Comparison of ENCODE assay signal across 1 cellular context in the genomic region with DNA sequence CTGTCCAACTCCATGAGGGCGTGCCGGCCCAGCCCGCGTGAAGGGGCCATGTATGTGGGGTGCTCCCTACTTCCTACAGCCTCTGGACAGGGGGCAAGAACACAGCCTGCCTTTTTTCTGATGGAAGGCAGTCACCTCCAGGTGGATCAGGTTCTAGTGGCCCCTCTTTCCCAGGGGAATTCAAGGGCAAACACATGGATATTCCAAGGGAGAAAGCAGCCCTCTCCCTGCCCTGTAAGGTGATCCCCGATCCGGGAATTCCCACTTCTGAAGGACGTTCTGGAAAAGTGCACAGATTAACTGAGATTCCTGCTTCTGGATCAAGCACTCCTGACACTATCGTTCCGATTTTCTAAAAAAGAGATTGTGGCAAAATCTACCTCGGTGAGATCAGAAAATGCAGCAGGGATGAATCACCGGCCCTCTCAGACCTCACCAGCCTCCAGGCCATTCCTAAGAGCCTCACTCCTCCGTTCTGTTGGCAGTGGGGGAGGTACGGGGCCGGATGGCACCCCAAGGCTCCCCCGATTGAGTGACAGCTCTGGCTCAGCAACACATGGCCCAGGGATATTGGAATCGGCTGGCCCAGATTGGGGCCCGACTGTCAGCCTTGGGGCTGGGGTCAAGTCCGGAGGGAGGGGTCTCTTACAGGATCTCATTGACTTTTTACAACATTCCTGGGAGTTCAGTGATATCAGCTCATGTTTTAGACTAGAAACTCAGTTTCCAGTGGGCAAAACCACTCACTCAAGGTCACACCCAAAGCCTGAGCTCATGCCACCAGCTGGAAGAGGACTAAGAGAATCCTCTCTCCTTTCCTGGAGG.
TF ChIP-seq lines count a peak whose summit lies in the region.

No MANE protein-coding gene starts in this region.

TF ChIP-seq in HepG2, 621 proteins besides CTCF, POLR2A, EP300 and RAD21 (continued from another document and continues in another):
- TF ChIP-seq, protein P1, sequence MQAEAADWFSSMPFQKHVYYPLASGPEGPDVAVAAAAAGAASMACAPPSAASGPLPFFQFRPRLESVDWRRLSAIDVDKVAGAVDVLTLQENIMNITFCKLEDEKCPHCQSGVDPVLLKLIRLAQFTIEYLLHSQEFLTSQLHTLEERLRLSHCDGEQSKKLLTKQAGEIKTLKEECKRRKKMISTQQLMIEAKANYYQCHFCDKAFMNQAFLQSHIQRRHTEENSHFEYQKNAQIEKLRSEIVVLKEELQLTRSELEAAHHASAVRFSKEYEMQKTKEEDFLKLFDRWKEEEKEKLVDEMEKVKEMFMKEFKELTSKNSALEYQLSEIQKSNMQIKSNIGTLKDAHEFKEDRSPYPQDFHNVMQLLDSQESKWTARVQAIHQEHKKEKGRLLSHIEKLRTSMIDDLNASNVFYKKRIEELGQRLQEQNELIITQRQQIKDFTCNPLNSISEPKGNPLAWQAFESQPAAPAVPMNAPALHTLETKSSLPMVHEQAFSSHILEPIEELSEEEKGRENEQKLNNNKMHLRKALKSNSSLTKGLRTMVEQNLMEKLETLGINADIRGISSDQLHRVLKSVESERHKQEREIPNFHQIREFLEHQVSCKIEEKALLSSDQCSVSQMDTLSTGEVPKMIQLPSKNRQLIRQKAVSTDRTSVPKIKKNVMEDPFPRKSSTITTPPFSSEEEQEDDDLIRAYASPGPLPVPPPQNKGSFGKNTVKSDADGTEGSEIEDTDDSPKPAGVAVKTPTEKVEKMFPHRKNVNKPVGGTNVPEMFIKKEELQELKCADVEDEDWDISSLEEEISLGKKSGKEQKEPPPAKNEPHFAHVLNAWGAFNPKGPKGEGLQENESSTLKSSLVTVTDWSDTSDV (CRISPR knock-in tag; IDR thresholded peaks at IDR 0.05): no peak
- TF ChIP-seq, protein P2, sequence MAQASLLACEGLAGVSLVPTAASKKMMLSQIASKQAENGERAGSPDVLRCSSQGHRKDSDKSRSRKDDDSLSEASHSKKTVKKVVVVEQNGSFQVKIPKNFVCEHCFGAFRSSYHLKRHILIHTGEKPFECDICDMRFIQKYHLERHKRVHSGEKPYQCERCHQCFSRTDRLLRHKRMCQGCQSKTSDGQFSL (CRISPR knock-in tag; IDR thresholded peaks at IDR 0.05): no peak
- no peak for TF ChIP-seq SAFB2 (CRISPR knock-in tag; IDR thresholded peaks at IDR 0.05; ENCODE audit: borderline replicate concordance, low read depth)
- no peak for TF ChIP-seq ZNF225 (CRISPR knock-in tag; IDR thresholded peaks at IDR 0.05)
- TF ChIP-seq KDM3A (CRISPR knock-in tag; IDR thresholded peaks at IDR 0.05; ENCODE audit: low read depth): no peak
- TF ChIP-seq SIN3B (IDR thresholded peaks at IDR 0.05; ENCODE audit: low read length): no peak
- TF ChIP-seq, protein P3, sequence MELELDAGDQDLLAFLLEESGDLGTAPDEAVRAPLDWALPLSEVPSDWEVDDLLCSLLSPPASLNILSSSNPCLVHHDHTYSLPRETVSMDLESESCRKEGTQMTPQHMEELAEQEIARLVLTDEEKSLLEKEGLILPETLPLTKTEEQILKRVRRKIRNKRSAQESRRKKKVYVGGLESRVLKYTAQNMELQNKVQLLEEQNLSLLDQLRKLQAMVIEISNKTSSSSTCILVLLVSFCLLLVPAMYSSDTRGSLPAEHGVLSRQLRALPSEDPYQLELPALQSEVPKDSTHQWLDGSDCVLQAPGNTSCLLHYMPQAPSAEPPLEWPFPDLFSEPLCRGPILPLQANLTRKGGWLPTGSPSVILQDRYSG (CRISPR knock-in tag; IDR thresholded peaks at IDR 0.05): no peak
- TF ChIP-seq, protein P4, sequence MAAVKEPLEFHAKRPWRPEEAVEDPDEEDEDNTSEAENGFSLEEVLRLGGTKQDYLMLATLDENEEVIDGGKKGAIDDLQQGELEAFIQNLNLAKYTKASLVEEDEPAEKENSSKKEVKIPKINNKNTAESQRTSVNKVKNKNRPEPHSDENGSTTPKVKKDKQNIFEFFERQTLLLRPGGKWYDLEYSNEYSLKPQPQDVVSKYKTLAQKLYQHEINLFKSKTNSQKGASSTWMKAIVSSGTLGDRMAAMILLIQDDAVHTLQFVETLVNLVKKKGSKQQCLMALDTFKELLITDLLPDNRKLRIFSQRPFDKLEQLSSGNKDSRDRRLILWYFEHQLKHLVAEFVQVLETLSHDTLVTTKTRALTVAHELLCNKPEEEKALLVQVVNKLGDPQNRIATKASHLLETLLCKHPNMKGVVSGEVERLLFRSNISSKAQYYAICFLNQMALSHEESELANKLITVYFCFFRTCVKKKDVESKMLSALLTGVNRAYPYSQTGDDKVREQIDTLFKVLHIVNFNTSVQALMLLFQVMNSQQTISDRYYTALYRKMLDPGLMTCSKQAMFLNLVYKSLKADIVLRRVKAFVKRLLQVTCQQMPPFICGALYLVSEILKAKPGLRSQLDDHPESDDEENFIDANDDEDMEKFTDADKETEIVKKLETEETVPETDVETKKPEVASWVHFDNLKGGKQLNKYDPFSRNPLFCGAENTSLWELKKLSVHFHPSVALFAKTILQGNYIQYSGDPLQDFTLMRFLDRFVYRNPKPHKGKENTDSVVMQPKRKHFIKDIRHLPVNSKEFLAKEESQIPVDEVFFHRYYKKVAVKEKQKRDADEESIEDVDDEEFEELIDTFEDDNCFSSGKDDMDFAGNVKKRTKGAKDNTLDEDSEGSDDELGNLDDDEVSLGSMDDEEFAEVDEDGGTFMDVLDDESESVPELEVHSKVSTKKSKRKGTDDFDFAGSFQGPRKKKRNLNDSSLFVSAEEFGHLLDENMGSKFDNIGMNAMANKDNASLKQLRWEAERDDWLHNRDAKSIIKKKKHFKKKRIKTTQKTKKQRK (IDR thresholded peaks at IDR 0.05; ENCODE audit: low read length): no peak
- TF ChIP-seq ZNF33A (CRISPR knock-in tag; IDR thresholded peaks at IDR 0.05; ENCODE audit: borderline replicate concordance): no peak
- TF ChIP-seq, protein P5, sequence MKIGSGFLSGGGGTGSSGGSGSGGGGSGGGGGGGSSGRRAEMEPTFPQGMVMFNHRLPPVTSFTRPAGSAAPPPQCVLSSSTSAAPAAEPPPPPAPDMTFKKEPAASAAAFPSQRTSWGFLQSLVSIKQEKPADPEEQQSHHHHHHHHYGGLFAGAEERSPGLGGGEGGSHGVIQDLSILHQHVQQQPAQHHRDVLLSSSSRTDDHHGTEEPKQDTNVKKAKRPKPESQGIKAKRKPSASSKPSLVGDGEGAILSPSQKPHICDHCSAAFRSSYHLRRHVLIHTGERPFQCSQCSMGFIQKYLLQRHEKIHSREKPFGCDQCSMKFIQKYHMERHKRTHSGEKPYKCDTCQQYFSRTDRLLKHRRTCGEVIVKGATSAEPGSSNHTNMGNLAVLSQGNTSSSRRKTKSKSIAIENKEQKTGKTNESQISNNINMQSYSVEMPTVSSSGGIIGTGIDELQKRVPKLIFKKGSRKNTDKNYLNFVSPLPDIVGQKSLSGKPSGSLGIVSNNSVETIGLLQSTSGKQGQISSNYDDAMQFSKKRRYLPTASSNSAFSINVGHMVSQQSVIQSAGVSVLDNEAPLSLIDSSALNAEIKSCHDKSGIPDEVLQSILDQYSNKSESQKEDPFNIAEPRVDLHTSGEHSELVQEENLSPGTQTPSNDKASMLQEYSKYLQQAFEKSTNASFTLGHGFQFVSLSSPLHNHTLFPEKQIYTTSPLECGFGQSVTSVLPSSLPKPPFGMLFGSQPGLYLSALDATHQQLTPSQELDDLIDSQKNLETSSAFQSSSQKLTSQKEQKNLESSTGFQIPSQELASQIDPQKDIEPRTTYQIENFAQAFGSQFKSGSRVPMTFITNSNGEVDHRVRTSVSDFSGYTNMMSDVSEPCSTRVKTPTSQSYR (CRISPR knock-in tag; IDR thresholded peaks at IDR 0.05; ENCODE audit: borderline replicate concordance): peak; percentile 39
- TF ChIP-seq HMG20B (CRISPR knock-in tag; conservative IDR thresholded peaks at IDR 0.05): no peak
- TF ChIP-seq ZEB1 (IDR thresholded peaks at IDR 0.05; ENCODE audit: insufficient replicate concordance, low read depth): no peak
- no peak for TF ChIP-seq ESRRA (CRISPR knock-in tag; IDR thresholded peaks at IDR 0.05; ENCODE audit: low read depth)
- no peak for TF ChIP-seq NFKBIZ (CRISPR knock-in tag; IDR thresholded peaks at IDR 0.05)
- TF ChIP-seq ZNF891 (CRISPR knock-in tag; IDR thresholded peaks at IDR 0.05): no peak; the same call in 1 of the 2 replicates
- no peak; the same call in 1 of the 2 replicates for TF ChIP-seq GATAD2A (CRISPR knock-in tag; IDR thresholded peaks at IDR 0.05)
- TF ChIP-seq PLRG1 (conservative IDR thresholded peaks at IDR 0.05): no peak
- no peak for TF ChIP-seq ZNF354B (CRISPR knock-in tag; IDR thresholded peaks at IDR 0.05)
- no peak for TF ChIP-seq ZNF383 (CRISPR knock-in tag; IDR thresholded peaks at IDR 0.05; ENCODE audit: borderline replicate concordance)
- TF ChIP-seq, protein P6, sequence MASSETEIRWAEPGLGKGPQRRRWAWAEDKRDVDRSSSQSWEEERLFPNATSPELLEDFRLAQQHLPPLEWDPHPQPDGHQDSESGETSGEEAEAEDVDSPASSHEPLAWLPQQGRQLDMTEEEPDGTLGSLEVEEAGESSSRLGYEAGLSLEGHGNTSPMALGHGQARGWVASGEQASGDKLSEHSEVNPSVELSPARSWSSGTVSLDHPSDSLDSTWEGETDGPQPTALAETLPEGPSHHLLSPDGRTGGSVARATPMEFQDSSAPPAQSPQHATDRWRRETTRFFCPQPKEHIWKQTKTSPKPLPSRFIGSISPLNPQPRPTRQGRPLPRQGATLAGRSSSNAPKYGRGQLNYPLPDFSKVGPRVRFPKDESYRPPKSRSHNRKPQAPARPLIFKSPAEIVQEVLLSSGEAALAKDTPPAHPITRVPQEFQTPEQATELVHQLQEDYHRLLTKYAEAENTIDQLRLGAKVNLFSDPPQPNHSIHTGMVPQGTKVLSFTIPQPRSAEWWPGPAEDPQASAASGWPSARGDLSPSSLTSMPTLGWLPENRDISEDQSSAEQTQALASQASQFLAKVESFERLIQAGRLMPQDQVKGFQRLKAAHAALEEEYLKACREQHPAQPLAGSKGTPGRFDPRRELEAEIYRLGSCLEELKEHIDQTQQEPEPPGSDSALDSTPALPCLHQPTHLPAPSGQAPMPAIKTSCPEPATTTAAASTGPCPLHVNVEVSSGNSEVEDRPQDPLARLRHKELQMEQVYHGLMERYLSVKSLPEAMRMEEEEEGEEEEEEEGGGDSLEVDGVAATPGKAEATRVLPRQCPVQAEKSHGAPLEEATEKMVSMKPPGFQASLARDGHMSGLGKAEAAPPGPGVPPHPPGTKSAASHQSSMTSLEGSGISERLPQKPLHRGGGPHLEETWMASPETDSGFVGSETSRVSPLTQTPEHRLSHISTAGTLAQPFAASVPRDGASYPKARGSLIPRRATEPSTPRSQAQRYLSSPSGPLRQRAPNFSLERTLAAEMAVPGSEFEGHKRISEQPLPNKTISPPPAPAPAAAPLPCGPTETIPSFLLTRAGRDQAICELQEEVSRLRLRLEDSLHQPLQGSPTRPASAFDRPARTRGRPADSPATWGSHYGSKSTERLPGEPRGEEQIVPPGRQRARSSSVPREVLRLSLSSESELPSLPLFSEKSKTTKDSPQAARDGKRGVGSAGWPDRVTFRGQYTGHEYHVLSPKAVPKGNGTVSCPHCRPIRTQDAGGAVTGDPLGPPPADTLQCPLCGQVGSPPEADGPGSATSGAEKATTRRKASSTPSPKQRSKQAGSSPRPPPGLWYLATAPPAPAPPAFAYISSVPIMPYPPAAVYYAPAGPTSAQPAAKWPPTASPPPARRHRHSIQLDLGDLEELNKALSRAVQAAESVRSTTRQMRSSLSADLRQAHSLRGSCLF (CRISPR knock-in tag; IDR thresholded peaks at IDR 0.05; ENCODE audit: borderline replicate concordance): no peak
- no peak for TF ChIP-seq ZSCAN22 (CRISPR knock-in tag; IDR thresholded peaks at IDR 0.05)
- TF ChIP-seq, protein P7, sequence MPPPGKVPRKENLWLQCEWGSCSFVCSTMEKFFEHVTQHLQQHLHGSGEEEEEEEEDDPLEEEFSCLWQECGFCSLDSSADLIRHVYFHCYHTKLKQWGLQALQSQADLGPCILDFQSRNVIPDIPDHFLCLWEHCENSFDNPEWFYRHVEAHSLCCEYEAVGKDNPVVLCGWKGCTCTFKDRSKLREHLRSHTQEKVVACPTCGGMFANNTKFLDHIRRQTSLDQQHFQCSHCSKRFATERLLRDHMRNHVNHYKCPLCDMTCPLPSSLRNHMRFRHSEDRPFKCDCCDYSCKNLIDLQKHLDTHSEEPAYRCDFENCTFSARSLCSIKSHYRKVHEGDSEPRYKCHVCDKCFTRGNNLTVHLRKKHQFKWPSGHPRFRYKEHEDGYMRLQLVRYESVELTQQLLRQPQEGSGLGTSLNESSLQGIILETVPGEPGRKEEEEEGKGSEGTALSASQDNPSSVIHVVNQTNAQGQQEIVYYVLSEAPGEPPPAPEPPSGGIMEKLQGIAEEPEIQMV (CRISPR knock-in tag; IDR thresholded peaks at IDR 0.05; ENCODE audit: low read depth): no peak
- TF ChIP-seq, protein P8, sequence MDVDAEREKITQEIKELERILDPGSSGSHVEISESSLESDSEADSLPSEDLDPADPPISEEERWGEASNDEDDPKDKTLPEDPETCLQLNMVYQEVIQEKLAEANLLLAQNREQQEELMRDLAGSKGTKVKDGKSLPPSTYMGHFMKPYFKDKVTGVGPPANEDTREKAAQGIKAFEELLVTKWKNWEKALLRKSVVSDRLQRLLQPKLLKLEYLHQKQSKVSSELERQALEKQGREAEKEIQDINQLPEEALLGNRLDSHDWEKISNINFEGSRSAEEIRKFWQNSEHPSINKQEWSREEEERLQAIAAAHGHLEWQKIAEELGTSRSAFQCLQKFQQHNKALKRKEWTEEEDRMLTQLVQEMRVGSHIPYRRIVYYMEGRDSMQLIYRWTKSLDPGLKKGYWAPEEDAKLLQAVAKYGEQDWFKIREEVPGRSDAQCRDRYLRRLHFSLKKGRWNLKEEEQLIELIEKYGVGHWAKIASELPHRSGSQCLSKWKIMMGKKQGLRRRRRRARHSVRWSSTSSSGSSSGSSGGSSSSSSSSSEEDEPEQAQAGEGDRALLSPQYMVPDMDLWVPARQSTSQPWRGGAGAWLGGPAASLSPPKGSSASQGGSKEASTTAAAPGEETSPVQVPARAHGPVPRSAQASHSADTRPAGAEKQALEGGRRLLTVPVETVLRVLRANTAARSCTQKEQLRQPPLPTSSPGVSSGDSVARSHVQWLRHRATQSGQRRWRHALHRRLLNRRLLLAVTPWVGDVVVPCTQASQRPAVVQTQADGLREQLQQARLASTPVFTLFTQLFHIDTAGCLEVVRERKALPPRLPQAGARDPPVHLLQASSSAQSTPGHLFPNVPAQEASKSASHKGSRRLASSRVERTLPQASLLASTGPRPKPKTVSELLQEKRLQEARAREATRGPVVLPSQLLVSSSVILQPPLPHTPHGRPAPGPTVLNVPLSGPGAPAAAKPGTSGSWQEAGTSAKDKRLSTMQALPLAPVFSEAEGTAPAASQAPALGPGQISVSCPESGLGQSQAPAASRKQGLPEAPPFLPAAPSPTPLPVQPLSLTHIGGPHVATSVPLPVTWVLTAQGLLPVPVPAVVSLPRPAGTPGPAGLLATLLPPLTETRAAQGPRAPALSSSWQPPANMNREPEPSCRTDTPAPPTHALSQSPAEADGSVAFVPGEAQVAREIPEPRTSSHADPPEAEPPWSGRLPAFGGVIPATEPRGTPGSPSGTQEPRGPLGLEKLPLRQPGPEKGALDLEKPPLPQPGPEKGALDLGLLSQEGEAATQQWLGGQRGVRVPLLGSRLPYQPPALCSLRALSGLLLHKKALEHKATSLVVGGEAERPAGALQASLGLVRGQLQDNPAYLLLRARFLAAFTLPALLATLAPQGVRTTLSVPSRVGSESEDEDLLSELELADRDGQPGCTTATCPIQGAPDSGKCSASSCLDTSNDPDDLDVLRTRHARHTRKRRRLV (CRISPR knock-in tag; IDR thresholded peaks at IDR 0.05): no peak; the same call in 1 of the 2 replicates
- TF ChIP-seq, protein P9, sequence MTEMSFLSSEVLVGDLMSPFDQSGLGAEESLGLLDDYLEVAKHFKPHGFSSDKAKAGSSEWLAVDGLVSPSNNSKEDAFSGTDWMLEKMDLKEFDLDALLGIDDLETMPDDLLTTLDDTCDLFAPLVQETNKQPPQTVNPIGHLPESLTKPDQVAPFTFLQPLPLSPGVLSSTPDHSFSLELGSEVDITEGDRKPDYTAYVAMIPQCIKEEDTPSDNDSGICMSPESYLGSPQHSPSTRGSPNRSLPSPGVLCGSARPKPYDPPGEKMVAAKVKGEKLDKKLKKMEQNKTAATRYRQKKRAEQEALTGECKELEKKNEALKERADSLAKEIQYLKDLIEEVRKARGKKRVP (CRISPR knock-in tag; IDR thresholded peaks at IDR 0.05): no peak
- TF ChIP-seq ZBTB7A (CRISPR knock-in tag; IDR thresholded peaks at IDR 0.05): no peak
- TF ChIP-seq IKZF4 (CRISPR knock-in tag; IDR thresholded peaks at IDR 0.05; ENCODE audit: borderline replicate concordance, low read depth, not compliant biosample characterization): peak; percentile 84
